Comparison of ENCODE assay signal across 8 cellular contexts in genomic region chr18:44903327-44903726, GRCh38.
"Had no signal": no experiment of that assay in that cellular context is flagged by ENCODE, and none has a peak within 500 bp of the region (broad histone marks: within the 10 kb centered on the region; RNA-seq: fewer than 3 reads in every experiment).

No MANE protein-coding gene starts in this region.

- H3K27ac ChIP-seq: HL-60 had no signal

- FAIRE-seq: HepG2, HTR-8/SVneo, K562 had no signal

- H3K4me3 Mint-ChIP-seq: IgD-negative memory B cell had no signal

- H3K4me3 ChIP-seq: K562 had no signal

- H3K27ac Mint-ChIP-seq: IgD-negative memory B cell had no signal

- H3K27me3 Mint-ChIP-seq: IgD-negative memory B cell had no signal

- DNase-seq: IMR-90, KBM-7, KG1 had no signal

- ATAC-seq: HepG2, K562 had no signal
